ENCODE assay signal across 8 cellular contexts in the genomic region with DNA sequence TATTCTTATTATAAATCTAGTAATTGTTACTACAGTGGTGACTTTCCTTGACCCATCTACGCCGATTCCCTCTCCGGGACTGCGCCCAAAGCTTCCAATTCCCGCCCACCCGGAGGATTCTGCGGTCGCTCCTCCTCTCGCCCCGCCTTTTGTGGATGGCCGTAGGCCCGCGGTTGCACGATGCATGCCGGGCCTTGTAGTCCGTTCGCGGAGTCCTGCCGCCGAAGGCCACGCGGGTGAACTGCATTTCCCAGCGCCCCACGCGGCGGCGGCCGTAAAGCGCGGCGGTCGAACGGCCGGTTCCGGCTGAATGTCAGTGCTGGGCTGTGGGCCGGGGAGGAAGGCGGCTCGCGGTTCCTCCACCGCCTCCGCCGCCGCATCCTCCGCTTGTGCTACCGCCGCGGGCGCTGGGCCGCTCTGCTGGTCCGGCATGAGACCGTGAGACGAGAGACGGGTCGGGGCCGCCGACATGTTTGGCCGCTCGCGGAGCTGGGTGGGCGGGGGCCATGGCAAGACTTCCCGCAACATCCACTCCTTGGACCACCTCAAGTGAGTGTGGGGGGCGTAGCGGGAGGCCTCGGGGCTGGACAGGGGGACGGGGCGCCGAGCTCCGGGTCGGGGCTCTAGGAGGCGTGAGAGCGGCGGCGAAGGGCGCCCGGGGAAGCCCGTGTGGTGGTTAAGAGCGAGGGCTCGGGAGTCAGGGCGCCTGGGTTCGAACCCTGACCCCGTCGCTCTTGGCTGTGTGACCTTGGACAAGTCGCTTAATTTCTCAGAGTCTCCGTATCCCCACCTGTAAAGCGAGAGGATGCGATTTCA. TPM values are rescaled to one million over a fixed set of nuclear protein-coding genes. Genes with fewer than 3 reads are reported as not detected.
A peak's percentile ranks its signal among the peaks of the same experiment; 100 is the strongest.
DNase-seq lines count a peak whose midpoint lies in the region; ATAC-seq and TF ChIP-seq lines count a peak whose summit lies in the region.

A gene with protein sequence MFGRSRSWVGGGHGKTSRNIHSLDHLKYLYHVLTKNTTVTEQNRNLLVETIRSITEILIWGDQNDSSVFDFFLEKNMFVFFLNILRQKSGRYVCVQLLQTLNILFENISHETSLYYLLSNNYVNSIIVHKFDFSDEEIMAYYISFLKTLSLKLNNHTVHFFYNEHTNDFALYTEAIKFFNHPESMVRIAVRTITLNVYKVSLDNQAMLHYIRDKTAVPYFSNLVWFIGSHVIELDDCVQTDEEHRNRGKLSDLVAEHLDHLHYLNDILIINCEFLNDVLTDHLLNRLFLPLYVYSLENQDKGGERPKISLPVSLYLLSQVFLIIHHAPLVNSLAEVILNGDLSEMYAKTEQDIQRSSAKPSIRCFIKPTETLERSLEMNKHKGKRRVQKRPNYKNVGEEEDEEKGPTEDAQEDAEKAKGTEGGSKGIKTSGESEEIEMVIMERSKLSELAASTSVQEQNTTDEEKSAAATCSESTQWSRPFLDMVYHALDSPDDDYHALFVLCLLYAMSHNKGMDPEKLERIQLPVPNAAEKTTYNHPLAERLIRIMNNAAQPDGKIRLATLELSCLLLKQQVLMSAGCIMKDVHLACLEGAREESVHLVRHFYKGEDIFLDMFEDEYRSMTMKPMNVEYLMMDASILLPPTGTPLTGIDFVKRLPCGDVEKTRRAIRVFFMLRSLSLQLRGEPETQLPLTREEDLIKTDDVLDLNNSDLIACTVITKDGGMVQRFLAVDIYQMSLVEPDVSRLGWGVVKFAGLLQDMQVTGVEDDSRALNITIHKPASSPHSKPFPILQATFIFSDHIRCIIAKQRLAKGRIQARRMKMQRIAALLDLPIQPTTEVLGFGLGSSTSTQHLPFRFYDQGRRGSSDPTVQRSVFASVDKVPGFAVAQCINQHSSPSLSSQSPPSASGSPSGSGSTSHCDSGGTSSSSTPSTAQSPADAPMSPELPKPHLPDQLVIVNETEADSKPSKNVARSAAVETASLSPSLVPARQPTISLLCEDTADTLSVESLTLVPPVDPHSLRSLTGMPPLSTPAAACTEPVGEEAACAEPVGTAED (plus strand): TSS at position 316 of the 816 bp plus-strand sequence. CDS start 154 bp downstream, at position 470.

- peak; percentile 55 for ATAC-seq in HG03378 (IDR thresholded peaks at IDR 0.05; ENCODE audit: unreplicated experiment)
- peak; percentile 77 to 82 for ATAC-seq in activated CD4-positive, CD25-positive, alpha-beta regulatory T cell treated with anti-CD3 and anti-CD28 coated beads, Interleukin-2, amount 50 U/mL, for 24 hours

- TF ChIP-seq POLR2A in GM19099 (IDR thresholded peaks at IDR 0.05; ENCODE audit: extremely low read depth, insufficient read length, low read depth): peak; percentile 77

- DNase-seq in AML-193 (lab: John Stamatoyannopoulos, UW) (peak; percentile 84 to 85), NCI-H460 (ENCODE audit: extremely low read depth, low read depth) (peak; percentile 94), cerebellar nuclear complex (lab: John Stamatoyannopoulos, UW) (peak; percentile 85 to 94), islet precursor cell (peak; percentile 99)
- DNase-seq in stimulated activated CD4-positive, alpha-beta T cell treated with anti-CD3 and anti-CD28 coated beads, Interleukin-12 subunit alpha, Interleukin-12 subunit beta, amount 100 ng/mL, for 4 hours: peak; percentile 93

RNA-seq across cellular contexts. Expression of the gene that starts here (rescaled TPM):
- total RNA-seq in NCI-H460 (2014; rRNA removed; shearing (Covaris generic)): 9.9 and 10.8 TPM in 2 replicates
- 4.4 and 7.2 TPM in 2 replicates for polyA plus RNA-seq in NCI-H460 (2014; cell fraction: nucleus; rRNA removed)

Comparison
In these comparisons a context has a peak if more than half of its experiments do, and no peak if none do; other contexts are left out.
1. Peak in every context shown above with its lines: DNase-seq and ATAC-seq.